21 cellular contexts compared by ENCODE assay signal in genomic region chr5:112002368-112002767, GRCh38.
"Had no signal": no experiment of that assay in that cellular context is flagged by ENCODE, and none has a peak within 500 bp of the region (broad histone marks: within the 10 kb centered on the region; RNA-seq: fewer than 3 reads in every experiment).

No MANE protein-coding gene starts in this region.

- H3K36me3 ChIP-seq: colonic mucosa, esophagus squamous epithelium, gastrocnemius medialis, lower lobe of right lung, neutrophil, pancreas, right atrium auricular region, upper lobe of left lung had no signal

- ATAC-seq: activated CD8-positive, alpha-beta T cell treated with anti-CD3 and anti-CD28 coated beads, Interleukin-2, amount 10 ng/mL, durations not matched to agents 7 days and 5 days; gastrocnemius medialis; left lobe of liver; lower lobe of right lung; natural killer cell; pancreas; psoas muscle had no signal

- H3K27me3 ChIP-seq: colonic mucosa, esophagus squamous epithelium, gastrocnemius medialis, neutrophil, pancreas, right atrium auricular region, upper lobe of left lung had no signal

- H3K36me3 Mint-ChIP-seq: activated naive CD8-positive, alpha-beta T cell; mesothelial cell of epicardium; natural killer cell had no signal

- H3K9me3 Mint-ChIP-seq: mesothelial cell of epicardium, natural killer cell had no signal

- H3K4me3 ChIP-seq: colonic mucosa, esophagus squamous epithelium, gastrocnemius medialis, lower lobe of right lung, pancreas, psoas muscle, right atrium auricular region, upper lobe of left lung had no signal

- H3K9me3 ChIP-seq: colonic mucosa, esophagus squamous epithelium, gastrocnemius medialis, lower lobe of right lung, neutrophil, pancreas, psoas muscle, right atrium auricular region, upper lobe of left lung had no signal

- H3K27ac ChIP-seq: colonic mucosa, esophagus squamous epithelium, gastrocnemius medialis, lower lobe of right lung, neutrophil, pancreas, psoas muscle, right atrium auricular region, upper lobe of left lung had no signal

- H3K27ac Mint-ChIP-seq: activated CD8-positive, alpha-beta T cell treated with anti-CD3 and anti-CD28 coated beads, Interleukin-2, amount 10 ng/mL, durations not matched to agents 7 days and 5 days; activated naive CD8-positive, alpha-beta T cell; mesothelial cell of epicardium; natural killer cell had no signal

- H3K4me3 Mint-ChIP-seq: activated CD8-positive, alpha-beta T cell treated with anti-CD3 and anti-CD28 coated beads, Interleukin-2, amount 10 ng/mL, durations not matched to agents 7 days and 5 days; activated naive CD8-positive, alpha-beta T cell; mesothelial cell of epicardium; natural killer cell had no signal

- DNase-seq: activated CD4-positive, alpha-beta T cell treated with anti-CD3 and anti-CD28 coated beads for 1 hour; activated CD4-positive, alpha-beta T cell treated with anti-CD3 and anti-CD28 coated beads, Interleukin-2, amount 50 U/mL, for 1 hour; activated CD8-positive, alpha-beta T cell treated with anti-CD3 and anti-CD28 coated beads, Interleukin-2, amount 10 ng/mL, durations not matched to agents 7 days and 5 days; activated T-cell treated with anti-CD3 and anti-CD28 coated beads, Interleukin-2, amount 50 U/mL, for 1 hour; colonic mucosa; esophagus squamous epithelium; gastrocnemius medialis; head of caudate nucleus; lower lobe of right lung; natural killer cell; pancreas; psoas muscle; stimulated activated CD4-positive, alpha-beta T cell treated with anti-CD3 and anti-CD28 coated beads, Interleukin-4, amount 100 ng/mL, for 24 hours; stimulated activated naive CD4-positive, alpha-beta T cell treated with Interleukin-2 at 50 U/mL for 16 hours; T-helper 9 cell; upper lobe of left lung had no signal

- H3K4me1 Mint-ChIP-seq: natural killer cell had no signal

- H3K4me1 ChIP-seq: colonic mucosa, gastrocnemius medialis, lower lobe of right lung, pancreas, upper lobe of left lung had no signal
